1 cellular context compared by ENCODE assay signal in genomic region chr7:50359258-50359994, GRCh38.
TF ChIP-seq lines count a peak whose summit lies in the region.

No MANE protein-coding gene starts in this region.

TF ChIP-seq in GM23338, 12 proteins besides CTCF, POLR2A, EP300 and RAD21 (continued from another document):
- TF ChIP-seq ZNF462 (CRISPR knock-in tag; IDR thresholded peaks at IDR 0.05) (no peak), EZH2phosphoT487 (IDR thresholded peaks at IDR 0.05; ENCODE audit: unreplicated experiment) (no peak), EZH2 (IDR thresholded peaks at IDR 0.05; ENCODE audit: low read depth, unreplicated experiment) (no peak), ETS1 (IDR thresholded peaks at IDR 0.05) (no peak), POLR2AphosphoS5 (IDR thresholded peaks at IDR 0.05; ENCODE audit: low read depth) (no peak), JUNB (IDR thresholded peaks at IDR 0.05; ENCODE audit: unreplicated experiment) (no peak), CREB1 (CRISPR knock-in tag; IDR thresholded peaks at IDR 0.05; ENCODE audit: low read depth) (no peak), ZNF114 (CRISPR knock-in tag; IDR thresholded peaks at IDR 0.05) (no peak)
- TF ChIP-seq, protein P1, sequence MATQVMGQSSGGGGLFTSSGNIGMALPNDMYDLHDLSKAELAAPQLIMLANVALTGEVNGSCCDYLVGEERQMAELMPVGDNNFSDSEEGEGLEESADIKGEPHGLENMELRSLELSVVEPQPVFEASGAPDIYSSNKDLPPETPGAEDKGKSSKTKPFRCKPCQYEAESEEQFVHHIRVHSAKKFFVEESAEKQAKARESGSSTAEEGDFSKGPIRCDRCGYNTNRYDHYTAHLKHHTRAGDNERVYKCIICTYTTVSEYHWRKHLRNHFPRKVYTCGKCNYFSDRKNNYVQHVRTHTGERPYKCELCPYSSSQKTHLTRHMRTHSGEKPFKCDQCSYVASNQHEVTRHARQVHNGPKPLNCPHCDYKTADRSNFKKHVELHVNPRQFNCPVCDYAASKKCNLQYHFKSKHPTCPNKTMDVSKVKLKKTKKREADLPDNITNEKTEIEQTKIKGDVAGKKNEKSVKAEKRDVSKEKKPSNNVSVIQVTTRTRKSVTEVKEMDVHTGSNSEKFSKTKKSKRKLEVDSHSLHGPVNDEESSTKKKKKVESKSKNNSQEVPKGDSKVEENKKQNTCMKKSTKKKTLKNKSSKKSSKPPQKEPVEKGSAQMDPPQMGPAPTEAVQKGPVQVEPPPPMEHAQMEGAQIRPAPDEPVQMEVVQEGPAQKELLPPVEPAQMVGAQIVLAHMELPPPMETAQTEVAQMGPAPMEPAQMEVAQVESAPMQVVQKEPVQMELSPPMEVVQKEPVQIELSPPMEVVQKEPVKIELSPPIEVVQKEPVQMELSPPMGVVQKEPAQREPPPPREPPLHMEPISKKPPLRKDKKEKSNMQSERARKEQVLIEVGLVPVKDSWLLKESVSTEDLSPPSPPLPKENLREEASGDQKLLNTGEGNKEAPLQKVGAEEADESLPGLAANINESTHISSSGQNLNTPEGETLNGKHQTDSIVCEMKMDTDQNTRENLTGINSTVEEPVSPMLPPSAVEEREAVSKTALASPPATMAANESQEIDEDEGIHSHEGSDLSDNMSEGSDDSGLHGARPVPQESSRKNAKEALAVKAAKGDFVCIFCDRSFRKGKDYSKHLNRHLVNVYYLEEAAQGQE (IDR thresholded peaks at IDR 0.05; ENCODE audit: unreplicated experiment) = no peak
